9 cellular contexts compared by ENCODE assay signal in the genomic region with DNA sequence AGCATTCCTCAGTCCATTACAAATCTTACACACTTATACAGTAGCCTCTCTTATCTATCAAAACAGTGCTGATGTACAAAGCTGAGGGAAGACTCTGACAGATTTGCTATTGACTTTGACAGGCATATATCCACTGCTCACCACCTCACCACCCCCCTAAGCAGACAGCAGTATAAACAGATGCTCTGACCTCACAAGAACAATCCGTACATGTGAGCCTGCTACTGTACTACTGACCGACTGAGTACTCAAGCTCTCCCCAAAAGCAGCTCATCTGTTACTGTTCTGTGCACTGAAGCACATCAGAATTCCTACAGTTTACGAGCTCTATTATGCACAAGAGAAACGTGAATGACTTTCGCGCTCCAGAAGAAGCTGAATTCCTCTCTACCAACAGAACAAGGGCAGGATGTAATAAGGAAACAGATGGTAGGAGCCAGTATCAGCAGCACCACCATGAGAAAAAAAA.
DNase-seq lines count a peak whose midpoint lies in the region; ATAC-seq and TF ChIP-seq lines count a peak whose summit lies in the region.
"Had no signal": no experiment of that assay in that cellular context is flagged by ENCODE, and none has a peak within 500 bp of the region (broad histone marks: within the 10 kb centered on the region; RNA-seq: fewer than 3 reads in every experiment).

No MANE protein-coding gene starts in this region.

- CTCF ChIA-PET in Caco-2 (lab: Charles Lee): no interaction called here

- H3K9me3 Mint-ChIP-seq in GM23338 (peaks cover 2% of the 10 kb centered on the region; the same call in 2 of the 3 replicates), Caco-2 (ENCODE audit: unreplicated experiment) (no peaks in the 10 kb centered on the region)

- 42% methylated on average over 6 of the region's 6 CpGs for WGBS in smooth muscle cell (ENCODE audit: low lambda C conversion rate)

- H3K27ac Mint-ChIP-seq in GM23338: no peak overlapping the region
- no peak overlapping the region for H3K27ac Mint-ChIP-seq in Caco-2 (ENCODE audit: unreplicated experiment)

- H3K9me3 ChIP-seq in smooth muscle cell (replicated peaks; ENCODE audit: low read depth): no peaks in the 10 kb centered on the region
- no peaks in the 10 kb centered on the region for H3K9me3 ChIP-seq in Caco-2

- no peaks in the 10 kb centered on the region for H3K36me3 ChIP-seq in GM23338 (ENCODE audit: insufficient read depth)
- no peaks in the 10 kb centered on the region for H3K36me3 ChIP-seq in smooth muscle cell (ENCODE audit: low read depth)
- H3K36me3 ChIP-seq in Caco-2 (ENCODE audit: control insufficient read depth, insufficient read depth, low read length): no peaks in the 10 kb centered on the region

- POLR2A ChIA-PET in Caco-2 (lab: Charles Lee): no interaction called here

- no TSS peak for BruUV-seq in Caco-2 (replicated peaks; lab: Mats Ljungman, UMichigan)

- H3K4me3 ChIP-seq in GM23338: no peak overlapping the region
- no peak overlapping the region for H3K4me3 ChIP-seq in smooth muscle cell
- H3K4me3 ChIP-seq in Caco-2 (ENCODE audit: low read depth, low read length): no peak overlapping the region

- TF ChIP-seq CTCF in GM23338 (conservative IDR thresholded peaks at IDR 0.05; ENCODE audit: low read depth in 2 of 2): no peak
- TF ChIP-seq CTCF in smooth muscle cell (IDR thresholded peaks at IDR 0.05; ENCODE audit: borderline replicate concordance, insufficient read depth, poor library complexity, severe bottlenecking): no peak
- TF ChIP-seq CTCF in Caco-2 (IDR thresholded peaks at IDR 0.05; ENCODE audit: insufficient read depth in 1 of 2, low read depth in 1 of 2, low read length in 1 of 2, severe bottlenecking in 1 of 2, unreplicated experiment in 1 of 2): no peak

- H3K9me2 ChIP-seq in GM23338 (ENCODE audit: insufficient read depth): 0 out of 2 replicates have a peak, but pooled peaks cover 3% of the 10 kb centered on the region

- H3K4me1 Mint-ChIP-seq in GM23338: no peaks in the 10 kb centered on the region; the same call in 2 of the 3 replicates
- no peaks in the 10 kb centered on the region for H3K4me1 Mint-ChIP-seq in Caco-2 (ENCODE audit: low read depth, unreplicated experiment)

- ATAC-seq in GM23338 (peak; percentile 48; the same call in 1 of the 3 replicates), GM21717 (IDR thresholded peaks at IDR 0.05; ENCODE audit: unreplicated experiment) (no peak), GM18867 (IDR thresholded peaks at IDR 0.05; ENCODE audit: unreplicated experiment) (no peak)

- H3F3A ChIP-seq in GM23338 (replicated peaks; ENCODE audit: low read depth) (no peaks in the 10 kb centered on the region), smooth muscle cell (ENCODE audit: low read depth) (no peaks in the 10 kb centered on the region)

- no peaks in the 10 kb centered on the region for H3K27me3 ChIP-seq in GM23338 (ENCODE audit: insufficient read depth)
- no peaks in the 10 kb centered on the region for H3K27me3 ChIP-seq in smooth muscle cell (ENCODE audit: low read depth)
- no peaks in the 10 kb centered on the region for H3K27me3 ChIP-seq in Caco-2 (replicated peaks; ENCODE audit: control insufficient read depth, insufficient read depth, low read length)

- H4K20me1 ChIP-seq in GM23338 (replicated peaks; ENCODE audit: insufficient read depth): no peaks in the 10 kb centered on the region
- no peaks in the 10 kb centered on the region for H4K20me1 ChIP-seq in smooth muscle cell (ENCODE audit: low read depth)

- H3K4me3 Mint-ChIP-seq in GM23338 (no peak overlapping the region), Caco-2 (ENCODE audit: unreplicated experiment) (no peak overlapping the region)

- H3K27me3 Mint-ChIP-seq in GM23338 (ENCODE audit: insufficient read depth, low read depth, poor library complexity): no peaks in the 10 kb centered on the region
- H3K27me3 Mint-ChIP-seq in Caco-2 (ENCODE audit: insufficient read depth, unreplicated experiment): no peaks in the 10 kb centered on the region

- H3K27ac ChIP-seq in GM23338 (ENCODE audit: low read depth): no peak overlapping the region
- no peak overlapping the region for H3K27ac ChIP-seq in smooth muscle cell (ENCODE audit: low read depth)

- H3K79me2 ChIP-seq in GM23338 (replicated peaks; ENCODE audit: insufficient read depth): no peaks in the 10 kb centered on the region
- H3K79me2 ChIP-seq in smooth muscle cell (ENCODE audit: low read depth): no peaks in the 10 kb centered on the region

- no peaks in the 10 kb centered on the region for H3K4me1 ChIP-seq in GM23338 (ENCODE audit: insufficient read depth)
- no peaks in the 10 kb centered on the region for H3K4me1 ChIP-seq in smooth muscle cell (ENCODE audit: low read depth)
- H3K4me1 ChIP-seq in Caco-2: no peaks in the 10 kb centered on the region

- H3K4me2 ChIP-seq in GM23338: no peak overlapping the region
- peak overlapping the region; percentile 46 for H3K4me2 ChIP-seq in smooth muscle cell

- intact Hi-C loops in Caco-2 (cut with micrococcal nuclease; ENCODE audit: unreplicated experiment): no loop called here

- H2AFZ ChIP-seq in GM23338: no peak overlapping the region
- H2AFZ ChIP-seq in smooth muscle cell (ENCODE audit: low read depth): peak overlapping the region; percentile 86

- H3K9ac ChIP-seq in smooth muscle cell (ENCODE audit: low read depth): no peak overlapping the region

- DNase-seq in GM23338 (ENCODE audit: low spot score): no peak
- peak; percentile 77 for DNase-seq in NCI-H82 (lab: John Stamatoyannopoulos, UW)
- peak; percentile 65 for DNase-seq in glomerular endothelial cell (ENCODE audit: extremely low read depth, low read depth, low spot score)
- DNase-seq in smooth muscle cell (lab: John Stamatoyannopoulos, UW; ENCODE audit: unreplicated experiment): no peak
- no peak for DNase-seq in Caco-2
- no peak for DNase-seq in activated gamma-delta T cell treated with Interleukin-2 at 50 U/mL for 16 hours
- DNase-seq: KG1 had no signal

- 0 out of 3 replicates have a peak, but pooled peaks cover 2% of the 10 kb centered on the region for H3K36me3 Mint-ChIP-seq in GM23338 (ENCODE audit: low read depth)
- no peaks in the 10 kb centered on the region for H3K36me3 Mint-ChIP-seq in Caco-2 (ENCODE audit: insufficient read depth, unreplicated experiment)

TF ChIP-seq in GM23338, 12 proteins besides CTCF, POLR2A, EP300 and RAD21 (continues in another document):
- TF ChIP-seq EZH2 (IDR thresholded peaks at IDR 0.05; ENCODE audit: low read depth, unreplicated experiment) (no peak), STAT1 (IDR thresholded peaks at IDR 0.05; ENCODE audit: unreplicated experiment) (no peak), ZNF114 (CRISPR knock-in tag; IDR thresholded peaks at IDR 0.05) (no peak), ZNF331 (CRISPR knock-in tag; IDR thresholded peaks at IDR 0.05; ENCODE audit: low read depth) (no peak)
- TF ChIP-seq, protein P1, sequence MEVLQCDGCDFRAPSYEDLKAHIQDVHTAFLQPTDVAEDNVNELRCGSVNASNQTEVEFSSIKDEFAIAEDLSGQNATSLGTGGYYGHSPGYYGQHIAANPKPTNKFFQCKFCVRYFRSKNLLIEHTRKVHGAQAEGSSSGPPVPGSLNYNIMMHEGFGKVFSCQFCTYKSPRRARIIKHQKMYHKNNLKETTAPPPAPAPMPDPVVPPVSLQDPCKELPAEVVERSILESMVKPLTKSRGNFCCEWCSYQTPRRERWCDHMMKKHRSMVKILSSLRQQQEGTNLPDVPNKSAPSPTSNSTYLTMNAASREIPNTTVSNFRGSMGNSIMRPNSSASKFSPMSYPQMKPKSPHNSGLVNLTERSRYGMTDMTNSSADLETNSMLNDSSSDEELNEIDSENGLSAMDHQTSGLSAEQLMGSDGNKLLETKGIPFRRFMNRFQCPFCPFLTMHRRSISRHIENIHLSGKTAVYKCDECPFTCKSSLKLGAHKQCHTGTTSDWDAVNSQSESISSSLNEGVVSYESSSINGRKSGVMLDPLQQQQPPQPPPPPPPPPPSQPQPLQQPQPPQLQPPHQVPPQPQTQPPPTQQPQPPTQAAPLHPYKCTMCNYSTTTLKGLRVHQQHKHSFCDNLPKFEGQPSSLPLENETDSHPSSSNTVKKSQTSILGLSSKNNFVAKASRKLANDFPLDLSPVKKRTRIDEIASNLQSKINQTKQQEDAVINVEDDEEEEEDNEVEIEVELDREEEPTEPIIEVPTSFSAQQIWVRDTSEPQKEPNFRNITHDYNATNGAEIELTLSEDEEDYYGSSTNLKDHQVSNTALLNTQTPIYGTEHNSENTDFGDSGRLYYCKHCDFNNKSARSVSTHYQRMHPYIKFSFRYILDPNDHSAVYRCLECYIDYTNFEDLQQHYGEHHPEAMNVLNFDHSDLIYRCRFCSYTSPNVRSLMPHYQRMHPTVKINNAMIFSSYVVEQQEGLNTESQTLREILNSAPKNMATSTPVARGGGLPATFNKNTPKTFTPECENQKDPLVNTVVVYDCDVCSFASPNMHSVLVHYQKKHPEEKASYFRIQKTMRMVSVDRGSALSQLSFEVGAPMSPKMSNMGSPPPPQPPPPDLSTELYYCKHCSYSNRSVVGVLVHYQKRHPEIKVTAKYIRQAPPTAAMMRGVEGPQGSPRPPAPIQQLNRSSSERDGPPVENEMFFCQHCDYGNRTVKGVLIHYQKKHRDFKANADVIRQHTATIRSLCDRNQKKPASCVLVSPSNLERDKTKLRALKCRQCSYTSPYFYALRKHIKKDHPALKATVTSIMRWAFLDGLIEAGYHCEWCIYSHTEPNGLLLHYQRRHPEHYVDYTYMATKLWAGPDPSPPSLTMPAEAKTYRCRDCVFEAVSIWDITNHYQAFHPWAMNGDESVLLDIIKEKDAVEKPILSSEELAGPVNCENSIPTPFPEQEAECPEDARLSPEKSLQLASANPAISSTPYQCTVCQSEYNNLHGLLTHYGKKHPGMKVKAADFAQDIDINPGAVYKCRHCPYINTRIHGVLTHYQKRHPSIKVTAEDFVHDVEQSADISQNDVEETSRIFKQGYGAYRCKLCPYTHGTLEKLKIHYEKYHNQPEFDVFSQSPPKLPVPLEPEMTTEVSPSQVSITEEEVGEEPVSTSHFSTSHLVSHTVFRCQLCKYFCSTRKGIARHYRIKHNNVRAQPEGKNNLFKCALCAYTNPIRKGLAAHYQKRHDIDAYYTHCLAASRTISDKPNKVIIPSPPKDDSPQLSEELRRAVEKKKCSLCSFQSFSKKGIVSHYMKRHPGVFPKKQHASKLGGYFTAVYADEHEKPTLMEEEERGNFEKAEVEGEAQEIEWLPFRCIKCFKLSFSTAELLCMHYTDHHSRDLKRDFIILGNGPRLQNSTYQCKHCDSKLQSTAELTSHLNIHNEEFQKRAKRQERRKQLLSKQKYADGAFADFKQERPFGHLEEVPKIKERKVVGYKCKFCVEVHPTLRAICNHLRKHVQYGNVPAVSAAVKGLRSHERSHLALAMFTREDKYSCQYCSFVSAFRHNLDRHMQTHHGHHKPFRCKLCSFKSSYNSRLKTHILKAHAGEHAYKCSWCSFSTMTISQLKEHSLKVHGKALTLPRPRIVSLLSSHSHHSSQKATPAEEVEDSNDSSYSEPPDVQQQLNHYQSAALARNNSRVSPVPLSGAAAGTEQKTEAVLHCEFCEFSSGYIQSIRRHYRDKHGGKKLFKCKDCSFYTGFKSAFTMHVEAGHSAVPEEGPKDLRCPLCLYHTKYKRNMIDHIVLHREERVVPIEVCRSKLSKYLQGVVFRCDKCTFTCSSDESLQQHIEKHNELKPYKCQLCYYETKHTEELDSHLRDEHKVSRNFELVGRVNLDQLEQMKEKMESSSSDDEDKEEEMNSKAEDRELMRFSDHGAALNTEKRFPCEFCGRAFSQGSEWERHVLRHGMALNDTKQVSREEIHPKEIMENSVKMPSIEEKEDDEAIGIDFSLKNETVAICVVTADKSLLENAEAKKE (CRISPR knock-in tag; IDR thresholded peaks at IDR 0.05): no peak

Comparison
In these comparisons a context has a peak if more than half of its experiments do, and no peak if none do; other contexts are left out.
1. DNase-seq: peak in NCI-H82 (single experiment) and glomerular endothelial cell (single experiment); none in GM23338 (single experiment), smooth muscle cell (single experiment), Caco-2 (0 of 2) and activated gamma-delta T cell treated with Interleukin-2 at 50 U/mL for 16 hours (single experiment).